8 cellular contexts compared by ENCODE assay signal in genomic region chr2:160224060-160224459, GRCh38. TPM values are rescaled to one million over a fixed set of nuclear protein-coding genes. Genes with fewer than 3 reads are reported as not detected.
DNase-seq lines count a peak whose midpoint lies in the region; ATAC-seq and TF ChIP-seq lines count a peak whose summit lies in the region.

No MANE protein-coding gene starts in this region.

- H4K20me1 ChIP-seq in H9 (ENCODE audit: control insufficient read depth, insufficient read depth, insufficient read length), result no peaks in the 10 kb centered on the region

- no peak overlapping the region for H2BK12ac ChIP-seq in H9 (ENCODE audit: insufficient read length, low read depth, low read length)

- H3K14ac ChIP-seq in H9 (ENCODE audit: insufficient read depth, low read length), result no peak overlapping the region

- H4K91ac ChIP-seq in H9 (ENCODE audit: insufficient read length, low read depth, low read length), result no peak overlapping the region

- no peak overlapping the region for H2BK5ac ChIP-seq in H9 (ENCODE audit: insufficient read length, low read length)

- no peak overlapping the region for H3K27ac Mint-ChIP-seq in H9

- no peaks in the 10 kb centered on the region for H3K27me3 ChIP-seq in H9 (ENCODE audit: insufficient read depth, low read length)

- H3K27me3 Mint-ChIP-seq in H9 (ENCODE audit: low read depth), result no peaks in the 10 kb centered on the region

- ATAC-seq in GM21447 (IDR thresholded peaks at IDR 0.05; ENCODE audit: unreplicated experiment) (peak; percentile 91), HG03565 (IDR thresholded peaks at IDR 0.05; ENCODE audit: unreplicated experiment) (peak; percentile 97)

- H4K8ac ChIP-seq in H9 (replicated peaks; ENCODE audit: insufficient read length, low read depth, low read length), result no peak overlapping the region

- H3K79me2 ChIP-seq in H9 (ENCODE audit: insufficient read depth, low read length), result no peaks in the 10 kb centered on the region; the same call in 1 of the 2 replicates

- H3K18ac ChIP-seq in H9 (ENCODE audit: insufficient read length, low read depth, low read length), result no peak overlapping the region

- no peak overlapping the region for H2AK5ac ChIP-seq in H9 (ENCODE audit: insufficient read length, low read length)

- H2BK120ac ChIP-seq in H9 (ENCODE audit: low read depth, low read length, poor library complexity, severe bottlenecking), result no peak overlapping the region

- no peaks in the 10 kb centered on the region for H3K9me3 Mint-ChIP-seq in H9

- no peak overlapping the region for H3K4me3 Mint-ChIP-seq in H9

- H3K56ac ChIP-seq in H9 (ENCODE audit: insufficient read length, low read depth, low read length), result no peak overlapping the region

- H3K27ac ChIP-seq in mesodermal cell (ENCODE audit: low read depth, low read length, severe bottlenecking) (peak overlapping the region; percentile 86), H9 (ENCODE audit: insufficient read length, low read depth, low read length) (no peak overlapping the region)

- H3K4me3 ChIP-seq in mesodermal cell (ENCODE audit: extremely low read depth, insufficient read depth, low read length, poor library complexity, severe bottlenecking), result no peak overlapping the region

- H3K36me3 Mint-ChIP-seq in H9 (ENCODE audit: insufficient read depth in 1 of 3, low read depth in 3 of 3), result no peaks in the 10 kb centered on the region; a peak in 1 of 7 replicates

- H2BK15ac ChIP-seq in H9 (ENCODE audit: low read depth, low read length), result no peak overlapping the region

- H3K23ac ChIP-seq in H9 (ENCODE audit: insufficient read length, low read depth, low read length), result no peak overlapping the region

- H3K23me2 ChIP-seq in H9 (ENCODE audit: insufficient read length, low read depth, low read length, poor library complexity, severe bottlenecking), result no peaks in the 10 kb centered on the region

- no peak overlapping the region for H2BK20ac ChIP-seq in H9 (ENCODE audit: low read depth, low read length, poor library complexity, severe bottlenecking)

- H3K36me3 ChIP-seq in mesodermal cell (ENCODE audit: control insufficient read depth, insufficient read depth, low read length), result no peaks in the 10 kb centered on the region

- CTCF ChIA-PET in GM10248 (lab: Yijun Ruan, JAX), result interaction anchor here (0.6 to 2.0 kb wide), 3 partner anchors 12 to 114 kb away, joined by 3 to 7 read pairs (median 4); no protein-coding TSS in a partner anchor

- H3K9me3 ChIP-seq in mesodermal cell (ENCODE audit: control insufficient read depth, low read length) (no peaks in the 10 kb centered on the region), H9 (ENCODE audit: control insufficient read depth, low read depth, low read length) (no peaks in the 10 kb centered on the region)

- H3K9ac ChIP-seq in H9 (ENCODE audit: extremely low read depth, insufficient read length, low read length), result no peak overlapping the region

- no peak overlapping the region for H3K4me2 ChIP-seq in H9 (ENCODE audit: insufficient read depth, insufficient read length, low read length)

- peak; percentile 79 for DNase-seq in GM10248 (ENCODE audit: extremely low spot score)
- peak; percentile 26 for DNase-seq in activated naive CD4-positive, alpha-beta T cell treated with anti-CD3 and anti-CD28 coated beads, Interleukin-2, amount 50 U/mL, for 16 hours
- no peak for DNase-seq in NCI-H2029 treated with DMSO at 0.1 percent for 48 hours (lab: John Stamatoyannopoulos, UW)
- DNase-seq in H9, result no peak
- no peak for DNase-seq in NCI-H146 (lab: John Stamatoyannopoulos, UW)

- H3T11ph ChIP-seq in H9 (ENCODE audit: low read length), result no peak overlapping the region

- POLR2A ChIA-PET in GM10248 (lab: Yijun Ruan, JAX), result no interaction called here

- H3K4me1 ChIP-seq in mesodermal cell (ENCODE audit: control insufficient read depth, insufficient read depth, low read length, poor library complexity, severe bottlenecking) (peaks cover 65% of the 10 kb centered on the region), H9 (ENCODE audit: insufficient read depth, low read length) (peaks cover 7% of the 10 kb centered on the region; the same call in 1 of the 2 replicates)

- H3K79me1 ChIP-seq in H9 (ENCODE audit: insufficient read depth, low read depth, low read length, poor library complexity, severe bottlenecking), result no peaks in the 10 kb centered on the region

- no peak overlapping the region for H4K5ac ChIP-seq in H9 (ENCODE audit: insufficient read length, low read depth, low read length)

- 41 to 83% methylated on average over 1 to 2 of the region's 3 CpGs for WGBS in mesodermal cell (ENCODE audit: insufficient coverage in 2 of 2), 2 experiments
- WGBS in H9 (ENCODE audit: extremely low coverage, insufficient read length, low lambda C conversion rate), result no CpG with 5 or more reads among the region's 3 CpGs

- no peak overlapping the region for H3K4ac ChIP-seq in H9 (ENCODE audit: low read depth, low read length)

- H3K4me1 Mint-ChIP-seq in H9, result peaks cover 12 to 17% of the 10 kb centered on the region in 2 experiments

- no peak for TF ChIP-seq CTCF in GM10248 (IDR thresholded peaks at IDR 0.05; ENCODE audit: control extremely low read depth, extremely low read depth, low read depth, missing control alignments)
- no peak for TF ChIP-seq CTCF in H9 (conservative IDR thresholded peaks at IDR 0.05)

- H2AFZ ChIP-seq in H9 (ENCODE audit: low read length), result no peak overlapping the region

RNA-seq across cellular contexts. Expression of gene ITGB6, which starts 24.0 kb away (rescaled TPM):
- polyA plus RNA-seq in mesodermal cell (2013, experiment 1 of 2), result not detected
- not detected for polyA plus RNA-seq in mesodermal cell (2013, experiment 2 of 2)
- not detected in 2 replicates for total RNA-seq in H9 (2021)

Comparison
In these comparisons a context has a peak if more than half of its experiments do, and no peak if none do; other contexts are left out.
1. DNase-seq: peak in GM10248 (single experiment) and activated naive CD4-positive, alpha-beta T cell treated with anti-CD3 and anti-CD28 coated beads, Interleukin-2, amount 50 U/mL, for 16 hours (single experiment); none in NCI-H2029 treated with DMSO at 0.1 percent for 48 hours (single experiment), H9 (single experiment) and NCI-H146 (single experiment).